ENCODE assay signal across 36 cellular contexts in the genomic region with DNA sequence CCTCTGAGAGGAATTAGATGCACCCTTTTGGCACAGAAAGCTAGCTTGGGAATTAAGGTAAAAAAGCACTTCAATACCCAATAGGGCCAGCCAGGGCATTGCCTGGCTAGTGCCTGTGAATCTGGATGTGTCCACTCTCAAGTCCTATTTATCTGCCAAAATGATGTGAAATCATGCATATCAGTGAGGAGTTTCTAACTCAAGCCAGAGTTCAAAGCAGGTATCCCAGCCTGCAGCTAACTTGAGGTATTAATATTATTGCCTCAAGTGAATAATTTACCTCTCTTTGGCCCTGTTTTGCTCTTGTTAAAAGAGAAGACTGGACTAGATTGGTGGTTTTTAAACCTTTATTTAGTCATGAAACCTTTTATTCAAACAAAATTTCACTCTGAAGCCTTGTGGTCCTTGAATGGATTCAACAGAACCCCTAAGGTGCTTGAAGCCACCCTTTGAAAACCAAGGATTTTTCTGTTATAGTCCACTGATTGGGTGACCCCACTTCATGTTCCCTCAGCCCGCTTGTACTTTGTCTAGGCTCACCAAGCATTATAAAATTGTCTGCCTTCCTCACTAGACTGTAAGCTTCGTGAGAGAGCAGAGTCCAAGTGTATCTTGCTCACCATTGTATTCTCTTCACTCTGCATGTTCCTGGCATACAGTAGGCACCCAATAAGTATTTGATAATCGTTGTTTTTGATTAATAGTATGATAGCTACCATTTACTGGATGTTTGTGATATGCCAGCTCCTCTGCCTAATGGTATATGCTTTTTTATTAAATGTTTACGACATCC. TPM values are rescaled to one million over a fixed set of nuclear protein-coding genes. Genes with fewer than 3 reads are reported as not detected.
DNase-seq lines count a peak whose midpoint lies in the region; ATAC-seq, FAIRE-seq and TF ChIP-seq lines count a peak whose summit lies in the region.
"Had no signal": no experiment of that assay in that cellular context is flagged by ENCODE, and none has a peak within 500 bp of the region (broad histone marks: within the 10 kb centered on the region; RNA-seq: fewer than 3 reads in every experiment).

No MANE protein-coding gene starts in this region.

- FAIRE-seq in small intestine (lab: Jason Lieb, UNC), result no peak
- FAIRE-seq: G401.6, K562, TTC549 had no signal

- no peaks in the 10 kb centered on the region for H3K9me2 ChIP-seq in hepatocyte (replicated peaks; ENCODE audit: insufficient read depth)

- H3K4me3 Mint-ChIP-seq in activated CD4-positive, alpha-beta T cell treated with anti-CD3 and anti-CD28 coated beads for 36 hours, result no peak overlapping the region
- H3K4me3 Mint-ChIP-seq in nephron progenitor cell, result no peak overlapping the region
- H3K4me3 Mint-ChIP-seq: activated T-cell treated with anti-CD3 and anti-CD28 coated beads, Interleukin-2, amount 50 U/mL, for 4 hours; CD4-positive, alpha-beta memory T cell; T-cell had no signal

- H3K9me3 Mint-ChIP-seq in activated CD4-positive, alpha-beta T cell treated with anti-CD3 and anti-CD28 coated beads for 36 hours (ENCODE audit: low read depth), result no peaks in the 10 kb centered on the region
- H3K9me3 Mint-ChIP-seq in nephron progenitor cell, result no peaks in the 10 kb centered on the region
- H3K9me3 Mint-ChIP-seq: activated T-cell treated with anti-CD3 and anti-CD28 coated beads, Interleukin-2, amount 50 U/mL, for 4 hours; brain; CD4-positive, alpha-beta memory T cell; T-cell had no signal

- TF ChIP-seq CTCF in OCI-LY3 (IDR thresholded peaks at IDR 0.05; ENCODE audit: low read depth, low read length), result no peak
- TF ChIP-seq CTCF in hepatocyte (IDR thresholded peaks at IDR 0.05; ENCODE audit: poor library complexity), result no peak
- no peak for TF ChIP-seq CTCF in nephron progenitor cell (IDR thresholded peaks at IDR 0.05)

- peak overlapping the region; percentile 13 for H3K27ac Mint-ChIP-seq in activated CD4-positive, alpha-beta T cell treated with anti-CD3 and anti-CD28 coated beads for 36 hours
- H3K27ac Mint-ChIP-seq in nephron progenitor cell, result no peak overlapping the region
- H3K27ac Mint-ChIP-seq: brain, T-cell had no signal

- H3K4me2 ChIP-seq in OCI-LY3 (ENCODE audit: low read length), result peak overlapping the region; percentile 88
- peak overlapping the region; percentile 3 for H3K4me2 ChIP-seq in hepatocyte

- no peaks in the 10 kb centered on the region for H3K9me3 ChIP-seq in OCI-LY3 (ENCODE audit: insufficient read depth, low read length)
- H3K9me3 ChIP-seq in hepatocyte (ENCODE audit: low read depth), result no peaks in the 10 kb centered on the region
- H3K9me3 ChIP-seq in small intestine (ENCODE audit: control insufficient read depth, low read depth), result no peaks in the 10 kb centered on the region
- H3K9me3 ChIP-seq: adrenal gland, HAP-1, lower lobe of right lung, MG63, mucosa of descending colon, prostate gland, SJSA1, stomach, tibial artery had no signal

- no peak overlapping the region for H2AFZ ChIP-seq in OCI-LY3 (ENCODE audit: low read depth, low read length)
- no peak overlapping the region for H2AFZ ChIP-seq in hepatocyte

- POLR2A ChIA-PET in activated CD4-positive, alpha-beta T cell treated with anti-CD3 and anti-CD28 coated beads for 36 hours (lab: Charles Lee), result no interaction called here

- DNase-seq in activated CD4-positive, alpha-beta T cell treated with anti-CD3 and anti-CD28 coated beads for 36 hours, result no peak
- DNase-seq in activated CD4-positive, alpha-beta T cell treated with anti-CD3 and anti-CD28 coated beads, Interleukin-2, amount 50 U/mL, for 1 hour, result no peak
- no peak for DNase-seq in hepatocyte (ENCODE audit: low spot score)
- DNase-seq in small intestine, result peak; percentile 70
- no peak for DNase-seq in nephron progenitor cell
- DNase-seq in cerebellum (ENCODE audit: low spot score), result no peak
- DNase-seq: 8988T; activated CD4-positive, alpha-beta T cell treated with anti-CD3 and anti-CD28 coated beads for 1 hour; activated naive CD4-positive, alpha-beta T cell; activated T-cell treated with anti-CD3 and anti-CD28 coated beads, Interleukin-2, amount 50 U/mL, for 4 hours; adrenal gland; CD4-positive, alpha-beta memory T cell; effector CD8-positive, alpha-beta T cell; lower lobe of right lung; MG63; mucosa of descending colon; NCI-H1417; NCI-H2081 treated with DMSO at 0.1 percent for 48 hours; NCI-H226; stomach; tibial artery had no signal

- H3K27me3 Mint-ChIP-seq in activated CD4-positive, alpha-beta T cell treated with anti-CD3 and anti-CD28 coated beads for 36 hours, result no peaks in the 10 kb centered on the region
- H3K27me3 Mint-ChIP-seq in nephron progenitor cell (ENCODE audit: low read depth, poor library complexity), result no peaks in the 10 kb centered on the region
- H3K27me3 Mint-ChIP-seq: CD4-positive, alpha-beta memory T cell; T-cell had no signal

- H3K4me1 ChIP-seq in OCI-LY3 (ENCODE audit: low read length), result peaks cover 52% of the 10 kb centered on the region
- peaks cover 9% of the 10 kb centered on the region for H3K4me1 ChIP-seq in hepatocyte (ENCODE audit: insufficient read depth)
- H3K4me1 ChIP-seq in small intestine (ENCODE audit: control insufficient read depth in 2 of 2, insufficient read depth in 1 of 2, low read depth in 1 of 2, low read length in 1 of 2), result peaks cover 12 to 16% of the 10 kb centered on the region in 2 donors

- no peak for ATAC-seq in activated CD4-positive, alpha-beta T cell treated with anti-CD3 and anti-CD28 coated beads for 36 hours
- ATAC-seq in HG02623 (IDR thresholded peaks at IDR 0.05; ENCODE audit: unreplicated experiment), result no peak
- ATAC-seq: K562, lower lobe of right lung, mucosa of descending colon had no signal

- H3K27ac ChIP-seq in OCI-LY3 (ENCODE audit: low read length) (peak overlapping the region; percentile 74), hepatocyte (no peak overlapping the region), small intestine (ENCODE audit: low read depth in 1 of 2, low read length in 1 of 2) (peak overlapping the region in 1 of 2 donors; percentile 50)
- H3K27ac ChIP-seq: adrenal gland, lower lobe of right lung, prostate gland, SJSA1, stomach had no signal

- H3K79me2 ChIP-seq in OCI-LY3 (ENCODE audit: low read length) (peaks cover 94% of the 10 kb centered on the region), hepatocyte (peaks cover 92% of the 10 kb centered on the region)

- intact Hi-C loops in activated CD4-positive, alpha-beta T cell treated with anti-CD3 and anti-CD28 coated beads for 36 hours (cut with DNase I, micrococcal nuclease), result no loop called here

- H3K4me3 ChIP-seq in OCI-LY3 (ENCODE audit: low read length), result peak overlapping the region; percentile 61
- H3K4me3 ChIP-seq in hepatocyte, result no peak overlapping the region
- H3K4me3 ChIP-seq in small intestine (ENCODE audit: low read depth in 1 of 2, low read length in 2 of 2), result no peak overlapping the region
- H3K4me3 ChIP-seq: adrenal gland, HAP-1, K562, lower lobe of right lung, MG63, mucosa of descending colon, prostate gland, SJSA1, stomach, tibial artery had no signal

- CTCF ChIA-PET in activated CD4-positive, alpha-beta T cell treated with anti-CD3 and anti-CD28 coated beads for 36 hours (lab: Charles Lee), result interaction anchor here (0.6 to 0.9 kb wide), 3 partner anchors 14 to 68 kb away, joined by 3 to 4 read pairs (median 4); no protein-coding TSS in a partner anchor

- H3K9ac ChIP-seq in OCI-LY3 (ENCODE audit: low read length), result peak overlapping the region; percentile 38; the same call in 1 of the 2 replicates

- no peaks in the 10 kb centered on the region for H3K27me3 ChIP-seq in OCI-LY3 (ENCODE audit: low read depth, low read length)
- H3K27me3 ChIP-seq in hepatocyte, result no peaks in the 10 kb centered on the region
- H3K27me3 ChIP-seq in small intestine (ENCODE audit: control insufficient read depth in 2 of 2, insufficient read depth in 2 of 2, low read length in 2 of 2), result no peaks in the 10 kb centered on the region
- H3K27me3 ChIP-seq: adrenal gland, MG63, SJSA1, stomach, tibial artery had no signal

- peaks cover 15% of the 10 kb centered on the region for H3K36me3 ChIP-seq in OCI-LY3 (replicated peaks; ENCODE audit: low read depth, low read length)
- H3K36me3 ChIP-seq in hepatocyte (replicated peaks; ENCODE audit: insufficient read depth, low read depth), result no peaks in the 10 kb centered on the region
- no peaks in the 10 kb centered on the region for H3K36me3 ChIP-seq in small intestine (ENCODE audit: control insufficient read depth in 2 of 2, insufficient read depth in 2 of 2, low read length in 2 of 2)
- H3K36me3 ChIP-seq: adrenal gland, HAP-1, lower lobe of right lung, MG63, prostate gland, SJSA1, tibial artery had no signal

- peaks cover 24% of the 10 kb centered on the region; the same call in 1 of the 2 replicates for H4K20me1 ChIP-seq in OCI-LY3 (ENCODE audit: insufficient read depth, low read length)
- H4K20me1 ChIP-seq in hepatocyte (ENCODE audit: insufficient read depth, poor library complexity, severe bottlenecking), result peaks cover 11% of the 10 kb centered on the region

- H3K36me3 Mint-ChIP-seq in activated CD4-positive, alpha-beta T cell treated with anti-CD3 and anti-CD28 coated beads for 36 hours (ENCODE audit: low read depth), result peaks cover 16% of the 10 kb centered on the region
- no peaks in the 10 kb centered on the region for H3K36me3 Mint-ChIP-seq in nephron progenitor cell (ENCODE audit: low read depth)

- 88% methylated on average over 4 of the region's 4 CpGs for WGBS in hepatocyte (ENCODE audit: low lambda C conversion rate, missing lambda C conversion rate)
- 46 to 78% (median 58%) methylated on average over 4 of the region's 4 CpGs for WGBS in small intestine, 3 donors

- peaks cover 49% of the 10 kb centered on the region for H3K4me1 Mint-ChIP-seq in activated CD4-positive, alpha-beta T cell treated with anti-CD3 and anti-CD28 coated beads for 36 hours
- peaks cover 20% of the 10 kb centered on the region for H3K4me1 Mint-ChIP-seq in nephron progenitor cell

RNA-seq across cellular contexts. Expression of a gene that starts 4.5 kb away (rescaled TPM):
- 10 to 100 TPM; 28.7 to 29.5 TPM for total RNA-seq in activated CD4-positive, alpha-beta T cell treated with anti-CD3 and anti-CD28 coated beads for 36 hours
- total RNA-seq in hepatocyte (26.4 and 26.5 TPM in 2 replicates), cerebellum (23.0 TPM)
- polyA plus RNA-seq in hepatocyte (29.4 and 38.1 TPM in 2 replicates), small intestine (10 to 100 TPM; 15.9 to 28.4 (median 18.6) TPM)

RNA-seq across cellular contexts. Expression of a gene that starts 4.9 kb away (rescaled TPM):
- 10 to 100 TPM; 11.3 to 19.0 TPM for total RNA-seq in activated CD4-positive, alpha-beta T cell treated with anti-CD3 and anti-CD28 coated beads for 36 hours
- total RNA-seq in hepatocyte (5.9 and 9.7 TPM in 2 replicates), cerebellum (16.5 TPM)
- polyA plus RNA-seq in hepatocyte (1.6 and 7.1 TPM in 2 replicates), small intestine (1 to 10 TPM; 2.7 to 4.9 (median 3.1) TPM)

RNA-seq across cellular contexts. Expression of a gene that starts 55.1 kb away (rescaled TPM):
- total RNA-seq in activated CD4-positive, alpha-beta T cell treated with anti-CD3 and anti-CD28 coated beads for 36 hours, result not detected
- not detected in 2 replicates for total RNA-seq in hepatocyte
- polyA plus RNA-seq in hepatocyte, result not detected in 2 replicates
- polyA plus RNA-seq in small intestine, result not detected
- total RNA-seq in cerebellum, result not detected
- total RNA-seq: activated T-cell treated with anti-CD3 and anti-CD28 coated beads, Interleukin-2, amount 50 U/mL, for 4 hours; adrenal gland; CD4-positive, alpha-beta memory T cell; fibroblast of villous mesenchyme; HT-29; K562; kidney epithelial cell; lower lobe of right lung; mucosa of descending colon; prostate gland; RPMI7951; SJSA1; stomach; T-cell had no signal
- polyA plus RNA-seq: adrenal gland; CD4-positive, alpha-beta memory T cell; esophagus; K562; stomach had no signal
